1 cellular context compared by ENCODE assay signal in genomic region chr19:55820037-55820436, GRCh38.
TF ChIP-seq lines count a peak whose summit lies in the region.

No MANE protein-coding gene starts in this region.

TF ChIP-seq in GM12878, 131 proteins besides CTCF, POLR2A, EP300 and RAD21:
- TF ChIP-seq ATF3 (IDR thresholded peaks at IDR 0.05; ENCODE audit: borderline replicate concordance, extremely low read depth, low read depth, low read length) (no peak), ZNF622 (IDR thresholded peaks at IDR 0.05) (no peak), CREM (IDR thresholded peaks at IDR 0.05; ENCODE audit: low read depth) (no peak), YY1 (IDR thresholded peaks at IDR 0.05; ENCODE audit: low read depth, low read length) (no peak), BCL11A (IDR thresholded peaks at IDR 0.05; ENCODE audit: low read depth, low read length) (no peak), ZNF24 (IDR thresholded peaks at IDR 0.05) (no peak), TCF7 (IDR thresholded peaks at IDR 0.05; ENCODE audit: borderline replicate concordance) (no peak), FOXK2 (IDR thresholded peaks at IDR 0.05) (no peak), CUX1 (IDR thresholded peaks at IDR 0.05; ENCODE audit: insufficient replicate concordance, low read depth, low read length) (no peak), CHD1 (IDR thresholded peaks at IDR 0.05; ENCODE audit: low read depth, low read length) (no peak), CHD2 (IDR thresholded peaks at IDR 0.05; ENCODE audit: borderline replicate concordance, low read depth, low read length) (no peak), ZBTB40 (IDR thresholded peaks at IDR 0.05; ENCODE audit: borderline replicate concordance) (no peak), JUNB (IDR thresholded peaks at IDR 0.05) (no peak), RUNX3 (IDR thresholded peaks at IDR 0.05; ENCODE audit: low read length) (no peak), ELK1 (IDR thresholded peaks at IDR 0.05; ENCODE audit: low read depth, low read length) (no peak), SRF (IDR thresholded peaks at IDR 0.05; ENCODE audit: low read depth in 2 of 2, low read length in 2 of 2) (no peak)
